ENCODE assay signal across 9 cellular contexts in genomic region chr12:116015525-116015924, GRCh38.
A peak's percentile ranks its signal among the peaks of the same experiment; 100 is the strongest.
DNase-seq lines count a peak whose midpoint lies in the region; ATAC-seq and TF ChIP-seq lines count a peak whose summit lies in the region.
"Had no signal": no experiment of that assay in that cellular context is flagged by ENCODE, and none has a peak within 500 bp of the region (broad histone marks: within the 10 kb centered on the region; RNA-seq: fewer than 3 reads in every experiment).

No MANE protein-coding gene starts in this region.

- H3K27me3 Mint-ChIP-seq in stimulated activated memory B cell treated with anti-CD40 and anti-IgM and Interleukin-4, amounts not matched to agents 10 μg/mL and 1 μg/mL and 100 μg/mL, for 72 hours: no peaks in the 10 kb centered on the region
- no peaks in the 10 kb centered on the region for H3K27me3 Mint-ChIP-seq in activated CD4-positive, alpha-beta memory T cell treated with anti-CD3 and anti-CD28 coated beads, Interleukin-2, amount 10 ng/mL, durations not matched to agents 7 days and 5 days
- H3K27me3 Mint-ChIP-seq: T-cell had no signal

- no peak overlapping the region for H3K4me3 ChIP-seq in WERI-Rb-1 (ENCODE audit: low read depth, low read length)
- no peak overlapping the region for H3K4me3 ChIP-seq in heart left ventricle
- no peak overlapping the region for H3K4me3 ChIP-seq in skeletal muscle cell (ENCODE audit: low read depth, low read length)

- H3K9me3 ChIP-seq in WERI-Rb-1 (ENCODE audit: severe bottlenecking) (no peaks in the 10 kb centered on the region), heart left ventricle (no peaks in the 10 kb centered on the region)

- WGBS in heart left ventricle, 4 donors: 35 to 46% (median 40%) methylated on average over 1 of the region's 1 CpG

- H3K36me3 ChIP-seq in WERI-Rb-1: peaks cover 36% of the 10 kb centered on the region
- peaks cover 0 to 76% (median 65%) of the 10 kb centered on the region in 9 donors for H3K36me3 ChIP-seq in heart left ventricle

- DNase-seq in G401 (ENCODE audit: low spot score) (peak; percentile 75), M059J (ENCODE audit: low read depth) (peak; percentile 57), WERI-Rb-1 (no peak), heart left ventricle (no peak), skeletal muscle cell (ENCODE audit: low read depth) (peak; percentile 25)
- DNase-seq in activated CD4-positive, alpha-beta memory T cell treated with anti-CD3 and anti-CD28 coated beads, Interleukin-2, amount 10 ng/mL, durations not matched to agents 7 days and 5 days: no peak
- DNase-seq: T-cell had no signal

- H3K9me3 Mint-ChIP-seq in stimulated activated memory B cell treated with anti-CD40 and anti-IgM and Interleukin-4, amounts not matched to agents 10 μg/mL and 1 μg/mL and 100 μg/mL, for 72 hours: no peaks in the 10 kb centered on the region
- H3K9me3 Mint-ChIP-seq in activated CD4-positive, alpha-beta memory T cell treated with anti-CD3 and anti-CD28 coated beads, Interleukin-2, amount 10 ng/mL, durations not matched to agents 7 days and 5 days: no peaks in the 10 kb centered on the region
- H3K9me3 Mint-ChIP-seq: T-cell had no signal

- H3K4me3 Mint-ChIP-seq in stimulated activated memory B cell treated with anti-CD40 and anti-IgM and Interleukin-4, amounts not matched to agents 10 μg/mL and 1 μg/mL and 100 μg/mL, for 72 hours: no peak overlapping the region
- no peak overlapping the region for H3K4me3 Mint-ChIP-seq in activated CD4-positive, alpha-beta memory T cell treated with anti-CD3 and anti-CD28 coated beads, Interleukin-2, amount 10 ng/mL, durations not matched to agents 7 days and 5 days
- H3K4me3 Mint-ChIP-seq: T-cell had no signal

- CTCF ChIA-PET in activated CD4-positive, alpha-beta memory T cell treated with anti-CD3 and anti-CD28 coated beads, Interleukin-2, amount 10 ng/mL, durations not matched to agents 7 days and 5 days (lab: Charles Lee): interaction anchor here (0.7 to 1.2 kb wide), 5 partner anchors 32 to 694 kb away, joined by 3 to 8 read pairs (median 4); no protein-coding TSS in a partner anchor

- no peaks in the 10 kb centered on the region for H3K4me1 Mint-ChIP-seq in stimulated activated memory B cell treated with anti-CD40 and anti-IgM and Interleukin-4, amounts not matched to agents 10 μg/mL and 1 μg/mL and 100 μg/mL, for 72 hours
- H3K4me1 Mint-ChIP-seq in activated CD4-positive, alpha-beta memory T cell treated with anti-CD3 and anti-CD28 coated beads, Interleukin-2, amount 10 ng/mL, durations not matched to agents 7 days and 5 days: peaks cover 8% of the 10 kb centered on the region

- POLR2A ChIA-PET in activated CD4-positive, alpha-beta memory T cell treated with anti-CD3 and anti-CD28 coated beads, Interleukin-2, amount 10 ng/mL, durations not matched to agents 7 days and 5 days (lab: Charles Lee): no interaction called here

- no peak for TF ChIP-seq POLR2A in heart left ventricle (IDR thresholded peaks at IDR 0.05)
- no peak for TF ChIP-seq POLR2A in GM18505 (IDR thresholded peaks at IDR 0.05; ENCODE audit: borderline replicate concordance, extremely low read depth, insufficient read depth, insufficient read length)

- intact Hi-C loops in heart left ventricle (cut with DNase I): loop anchor here (1.0 to 10.0 kb wide), 8 partner anchors 119 to 689 kb away; partner anchors contain the start of gene MED13L (in 1 of the 10)

- 0 out of 2 replicates have a peak, but pooled peaks have one; percentile 26 for TF ChIP-seq CTCF in WERI-Rb-1 (IDR thresholded peaks at IDR 0.05; ENCODE audit: low read depth, low read length)
- peak; percentile 20 to 78 (median 58) for TF ChIP-seq CTCF in heart left ventricle (IDR thresholded peaks at IDR 0.05)

- no peaks in the 10 kb centered on the region for H3K27me3 ChIP-seq in WERI-Rb-1 (ENCODE audit: insufficient read depth, low read depth, severe bottlenecking)
- no peaks in the 10 kb centered on the region for H3K27me3 ChIP-seq in heart left ventricle

- peaks cover 61% of the 10 kb centered on the region for H3K36me3 Mint-ChIP-seq in stimulated activated memory B cell treated with anti-CD40 and anti-IgM and Interleukin-4, amounts not matched to agents 10 μg/mL and 1 μg/mL and 100 μg/mL, for 72 hours
- peaks cover 22% of the 10 kb centered on the region for H3K36me3 Mint-ChIP-seq in activated CD4-positive, alpha-beta memory T cell treated with anti-CD3 and anti-CD28 coated beads, Interleukin-2, amount 10 ng/mL, durations not matched to agents 7 days and 5 days (ENCODE audit: low read depth)

- no peak overlapping the region for H3K27ac Mint-ChIP-seq in stimulated activated memory B cell treated with anti-CD40 and anti-IgM and Interleukin-4, amounts not matched to agents 10 μg/mL and 1 μg/mL and 100 μg/mL, for 72 hours
- H3K27ac Mint-ChIP-seq in activated CD4-positive, alpha-beta memory T cell treated with anti-CD3 and anti-CD28 coated beads, Interleukin-2, amount 10 ng/mL, durations not matched to agents 7 days and 5 days: no peak overlapping the region

- ATAC-seq in heart left ventricle: peak; percentile 62 to 86 (median 78)
- ATAC-seq in stimulated activated memory B cell treated with anti-CD40 and anti-IgM and Interleukin-4, amounts not matched to agents 10 μg/mL and 1 μg/mL and 100 μg/mL, for 72 hours: no peak
- no peak for ATAC-seq in GM18505 (IDR thresholded peaks at IDR 0.05; ENCODE audit: unreplicated experiment)

- H3K4me1 ChIP-seq in heart left ventricle: peaks cover 0 to 16% (median 10%) of the 10 kb centered on the region in 12 donors

- in situ Hi-C loops in G401 (cut with HindIII; ENCODE audit: low sequenced_read_pairs): no loop called here

- H3K27ac ChIP-seq in WERI-Rb-1 (no peak overlapping the region), heart left ventricle (no peak overlapping the region)

Comparison
In these comparisons a context has a peak if more than half of its experiments do, and no peak if none do; other contexts are left out.
1. DNase-seq: peak in G401 (single experiment), M059J (single experiment) and skeletal muscle cell (single experiment); none in WERI-Rb-1 (single experiment), heart left ventricle (0 of 5) and activated CD4-positive, alpha-beta memory T cell treated with anti-CD3 and anti-CD28 coated beads, Interleukin-2, amount 10 ng/mL, durations not matched to agents 7 days and 5 days (single experiment).
2. ATAC-seq: peak in heart left ventricle (4 of 4); none in stimulated activated memory B cell treated with anti-CD40 and anti-IgM and Interleukin-4, amounts not matched to agents 10 μg/mL and 1 μg/mL and 100 μg/mL, for 72 hours (single experiment) and GM18505 (single experiment).